In genomic region chr19:17309198-17309961, GRCh38 we compare ENCODE assay signal across 8 cellular contexts. TPM values are rescaled to one million over a fixed set of nuclear protein-coding genes. Genes with fewer than 3 reads are reported as not detected.
DNase-seq lines count a peak whose midpoint lies in the region; ATAC-seq and TF ChIP-seq lines count a peak whose summit lies in the region.

Gene DDA1, plus strand, starts transcription at chr19:17309563. Its CDS starts 92 bp downstream, at chr19:17309655.

- peak within 1 kb of the TSS; percentile 82 for H3K4me3 ChIP-seq in epithelial cell of esophagus (ENCODE audit: low read length)
- peak within 1 kb of the TSS; percentile 87 for H3K4me3 ChIP-seq in mononuclear cell (ENCODE audit: low read length)

- peaks cover 42% of the 10 kb centered on the region for H3K4me1 ChIP-seq in mononuclear cell (ENCODE audit: insufficient read depth, low read length)

- ATAC-seq in GM21528 (IDR thresholded peaks at IDR 0.05; ENCODE audit: low FRiP score, unreplicated experiment): peak; percentile 62

- H3K27ac Mint-ChIP-seq in IgD-negative memory B cell: peak within 1 kb of the TSS; percentile 65 to 90 (median 75)

- H3K4me1 Mint-ChIP-seq in IgD-negative memory B cell: peaks cover 19 to 34% (median 31%) of the 10 kb centered on the region in 3 donors

- no peak for TF ChIP-seq CTCF in epithelial cell of esophagus (IDR thresholded peaks at IDR 0.05; ENCODE audit: insufficient read depth, low read depth, low read length, missing control alignments)

- no peaks in the 10 kb centered on the region for H3K27me3 ChIP-seq in mononuclear cell (ENCODE audit: insufficient read depth, low read length)

- H3K27me3 Mint-ChIP-seq in IgD-negative memory B cell: no peaks in the 10 kb centered on the region

- DNase-seq in D341Med (ENCODE audit: low spot score) (peak; percentile 95), OCI-M2 (lab: John Stamatoyannopoulos, UW; ENCODE audit: unreplicated experiment) (peak; percentile 100), activated T-cell treated with anti-CD3 and anti-CD28 coated beads for 4 hours (peak; percentile 97), epithelial cell of esophagus (ENCODE audit: low read depth) (peak; percentile 100)
- DNase-seq in stimulated activated CD8-positive, alpha-beta memory T cell treated with anti-CD3 and anti-CD28 coated beads, Interleukin-4, amount 100 ng/mL, for 1 hour (ENCODE audit: low read depth in 2 of 2, low spot score in 1 of 2): peak; percentile 98

- peak within 1 kb of the TSS; percentile 83 to 98 (median 96) for H3K4me3 Mint-ChIP-seq in IgD-negative memory B cell

- H3K36me3 Mint-ChIP-seq in IgD-negative memory B cell: peaks cover 1% of the 10 kb centered on the region

- H3K9me3 Mint-ChIP-seq in IgD-negative memory B cell: no peaks in the 10 kb centered on the region

- H3K9me3 ChIP-seq in mononuclear cell (ENCODE audit: low read depth, low read length): no peaks in the 10 kb centered on the region

RNA-seq across cellular contexts. Expression of gene DDA1, which starts in this region (rescaled TPM):
- 38.6 TPM for polyA plus RNA-seq in IgD-negative memory B cell
- 13.7 TPM for total RNA-seq in mononuclear cell

Comparison
In these comparisons a context has a peak if more than half of its experiments do, and no peak if none do; other contexts are left out.
1. Peak in every context shown above with its lines: DNase-seq, ATAC-seq and H3K4me3 ChIP-seq.